8 cellular contexts compared by ENCODE assay signal in the genomic region with DNA sequence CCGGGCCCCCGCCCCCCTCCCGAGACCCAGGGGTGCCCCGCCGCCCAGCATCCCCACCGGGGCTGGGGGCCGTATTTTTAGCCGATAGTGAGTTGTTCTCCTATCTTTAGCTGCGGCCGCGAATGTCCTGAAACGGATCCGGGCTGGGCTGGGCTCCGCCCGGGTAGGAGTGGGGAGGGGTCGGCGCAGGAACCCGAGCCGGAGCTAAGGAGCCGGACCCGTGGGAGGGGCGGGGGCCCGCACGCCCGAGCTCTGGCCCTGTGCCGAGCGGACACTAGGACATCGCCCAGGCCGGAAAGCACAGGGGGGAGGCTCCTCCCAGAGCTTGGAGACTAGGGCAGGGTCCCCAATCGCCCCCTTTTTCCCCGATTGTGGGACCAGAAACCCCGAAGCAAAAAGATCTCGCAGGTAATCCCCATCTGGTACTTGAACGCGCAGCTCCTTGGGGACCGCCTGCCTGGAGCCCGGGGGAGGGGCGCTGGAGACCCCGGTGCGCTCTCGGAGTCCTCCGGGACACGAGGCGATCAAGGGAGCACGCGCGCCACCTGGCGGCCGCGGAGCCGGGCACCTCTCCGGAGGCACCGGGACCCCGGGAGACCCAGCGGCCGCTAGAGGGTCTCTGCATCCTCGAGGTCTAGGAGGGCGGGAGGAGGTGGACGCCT. TPM values are rescaled to one million over a fixed set of nuclear protein-coding genes. Genes with fewer than 3 reads are reported as not detected.
A peak's percentile ranks its signal among the peaks of the same experiment; 100 is the strongest.
DNase-seq lines count a peak whose midpoint lies in the region; ATAC-seq and TF ChIP-seq lines count a peak whose summit lies in the region.

No MANE protein-coding gene starts in this region.

- H3K27me3 ChIP-seq in HUES64 (ENCODE audit: insufficient read depth, low read length) (peaks cover 15% of the 10 kb centered on the region), Peyer's patch (no peaks in the 10 kb centered on the region), esophagus muscularis mucosa (no peaks in the 10 kb centered on the region)

- peak overlapping the region; percentile 74 for H3K4me3 ChIP-seq in HUES64 (ENCODE audit: low read length)
- peak overlapping the region; percentile 69 to 93 (median 76) for H3K4me3 ChIP-seq in Peyer's patch
- peak overlapping the region; percentile 87 to 100 (median 88) for H3K4me3 ChIP-seq in esophagus muscularis mucosa

- WGBS in HUES64 = under 1% methylated on average over 59 of the region's 59 CpGs
- WGBS in esophagus muscularis mucosa = 2% methylated on average over 35 of the region's 59 CpGs

- H3K27me3 Mint-ChIP-seq in activated T-cell treated with anti-CD3 and anti-CD28 coated beads, Interleukin-2, amount 50 U/mL, for 72 hours (ENCODE audit: low read depth) = peaks cover 21% of the 10 kb centered on the region

- H3K9me3 ChIP-seq in HUES64 (ENCODE audit: insufficient read depth, low read depth, low read length) (no peaks in the 10 kb centered on the region), Peyer's patch (no peaks in the 10 kb centered on the region), esophagus muscularis mucosa (no peaks in the 10 kb centered on the region)

- TF ChIP-seq POLR2A in Peyer's patch (IDR thresholded peaks at IDR 0.05) (peak in 1 of 2 donors; percentile 19), esophagus muscularis mucosa (IDR thresholded peaks at IDR 0.05; ENCODE audit: low read depth) (no peak)

- H3K4me3 Mint-ChIP-seq in activated T-cell treated with anti-CD3 and anti-CD28 coated beads, Interleukin-2, amount 50 U/mL, for 72 hours = peak overlapping the region; percentile 77 to 80

- no peak for TF ChIP-seq EP300 in esophagus muscularis mucosa (IDR thresholded peaks at IDR 0.05)

- peak overlapping the region; percentile 71 for H3K9ac ChIP-seq in HUES64 (ENCODE audit: low read depth, low read length)

- peak; percentile 96 for TF ChIP-seq CTCF in GM12872 (IDR thresholded peaks at IDR 0.05; ENCODE audit: insufficient read depth, low read depth, low read length)
- peak; percentile 92 to 98 (median 94) for TF ChIP-seq CTCF in Peyer's patch (IDR thresholded peaks at IDR 0.05)
- peak; percentile 94 to 98 (median 98) for TF ChIP-seq CTCF in esophagus muscularis mucosa (IDR thresholded peaks at IDR 0.05)

- H3K36me3 ChIP-seq in HUES64 (ENCODE audit: insufficient read depth, low read length) (peaks cover under 1% of the 10 kb centered on the region; the same call in 1 of the 2 replicates), Peyer's patch (no peaks in the 10 kb centered on the region), esophagus muscularis mucosa (peaks cover under 1 to 13% (median 10%) of the 10 kb centered on the region in 4 donors)

- DNase-seq in Peyer's patch (peak; percentile 73 to 92 (median 90)), esophagus muscularis mucosa (ENCODE audit: extremely low spot score) (peak; percentile 95), myocyte (ENCODE audit: low read depth) (peak; percentile 88)
- DNase-seq in activated T-cell treated with anti-CD3 and anti-CD28 coated beads, Interleukin-2, amount 50 U/mL, for 72 hours = peak; percentile 87 to 90
- DNase-seq in stimulated activated CD8-positive, alpha-beta memory T cell treated with anti-CD3 and anti-CD28 coated beads, Interleukin-7, amount 100 ng/mL, for 48 hours (ENCODE audit: extremely low read depth in 1 of 2, low read depth in 1 of 2) = peak; percentile 63

- no peaks in the 10 kb centered on the region for H3K9me3 Mint-ChIP-seq in activated T-cell treated with anti-CD3 and anti-CD28 coated beads, Interleukin-2, amount 50 U/mL, for 72 hours

- intact Hi-C loops in esophagus muscularis mucosa (cut with DNase I) = loop anchor here (2.0 kb wide), 1 partner anchor 25 kb away; no protein-coding TSS in a partner anchor

- H3K4me1 ChIP-seq in HUES64 (ENCODE audit: insufficient read depth, low read length) (peaks cover 21% of the 10 kb centered on the region; the same call in 1 of the 2 replicates), Peyer's patch (peaks cover 0 to 62% (median 8%) of the 10 kb centered on the region in 4 donors), esophagus muscularis mucosa (peaks cover 44 to 88% (median 86%) of the 10 kb centered on the region in 4 donors)

- ATAC-seq in activated T-cell treated with anti-CD3 and anti-CD28 coated beads, Interleukin-2, amount 50 U/mL, for 72 hours (replicated peaks in 1 of 2) = peak; percentile 72 to 75
- no peak for ATAC-seq in GM19455 (IDR thresholded peaks at IDR 0.05; ENCODE audit: unreplicated experiment)

- H3K27ac ChIP-seq in HUES64 (ENCODE audit: low read depth, low read length) (peak overlapping the region; percentile 51; the same call in 1 of the 2 replicates), Peyer's patch (peak overlapping the region; percentile 75 to 93 (median 85)), esophagus muscularis mucosa (replicated peaks in 1 of 4) (peak overlapping the region; percentile 95 to 97 (median 96))

- peaks cover 16% of the 10 kb centered on the region for H3K4me1 Mint-ChIP-seq in activated T-cell treated with anti-CD3 and anti-CD28 coated beads, Interleukin-2, amount 50 U/mL, for 72 hours (ENCODE audit: low read depth)

- no peak overlapping the region for H3K27ac Mint-ChIP-seq in activated T-cell treated with anti-CD3 and anti-CD28 coated beads, Interleukin-2, amount 50 U/mL, for 72 hours

- H3K36me3 Mint-ChIP-seq in activated T-cell treated with anti-CD3 and anti-CD28 coated beads, Interleukin-2, amount 50 U/mL, for 72 hours (ENCODE audit: insufficient read depth in 2 of 2) = no peaks in the 10 kb centered on the region

RNA-seq across cellular contexts. Expression of a gene that starts 0.7 kb away (rescaled TPM):
- 5.0 TPM for polyA plus RNA-seq in HUES64 (2013, experiment 1 of 2)
- 6.6 TPM for polyA plus RNA-seq in HUES64 (2013, experiment 2 of 2)
- total RNA-seq in Peyer's patch (10 to 100 TPM; 13.2 to 26.9 (median 24.7) TPM), esophagus muscularis mucosa (10 to 100 TPM; 39.9 to 90.1 (median 54.4) TPM), myocyte (45.1 and 47.2 TPM in 2 replicates)
- 1 to 10 TPM; 1.4 to 2.3 TPM for total RNA-seq in activated T-cell treated with anti-CD3 and anti-CD28 coated beads, Interleukin-2, amount 50 U/mL, for 72 hours
- 30.8 TPM for polyA plus RNA-seq in myocyte (2012)

RNA-seq across cellular contexts. Expression of a gene that starts 18.3 kb away (rescaled TPM):
- polyA plus RNA-seq in HUES64 (2013, experiment 1 of 2) = 57.5 TPM
- polyA plus RNA-seq in HUES64 (2013, experiment 2 of 2) = 54.6 TPM
- total RNA-seq in Peyer's patch = 10 to 100 TPM; 25.0 to 47.0 (median 39.5) TPM
- total RNA-seq in activated T-cell treated with anti-CD3 and anti-CD28 coated beads, Interleukin-2, amount 50 U/mL, for 72 hours = 100 to 1,000 TPM; 110 to 139 TPM
- total RNA-seq in esophagus muscularis mucosa = 10 to 100 TPM; 40.3 to 60.6 (median 52.9) TPM
- total RNA-seq in myocyte = 35.0 and 37.1 TPM in 2 replicates
- polyA plus RNA-seq in myocyte (2012) = 42.0 TPM

RNA-seq across cellular contexts. Expression of a gene that starts 39.2 kb away (rescaled TPM):
- 0.75 TPM for polyA plus RNA-seq in HUES64 (2013, experiment 1 of 2)
- polyA plus RNA-seq in HUES64 (2013, experiment 2 of 2) = 0.70 TPM
- 10 to 100 TPM in 1 of 4 donors, 1 to 10 TPM in 3; 3.3 to 11.7 (median 7.7) TPM for total RNA-seq in Peyer's patch
- total RNA-seq in activated T-cell treated with anti-CD3 and anti-CD28 coated beads, Interleukin-2, amount 50 U/mL, for 72 hours = 1 to 10 TPM; 1.3 to 1.8 TPM
- under 1 TPM in 1 of 4 donors, not detected in 3; 0.19 TPM for total RNA-seq in esophagus muscularis mucosa
- 0.72 and 0.73 TPM in 2 replicates for total RNA-seq in myocyte
- polyA plus RNA-seq in myocyte (2012) = 0.20 TPM

RNA-seq across cellular contexts. Expression of a gene that starts 53.6 kb away (rescaled TPM):
- 33.3 TPM for polyA plus RNA-seq in HUES64 (2013, experiment 1 of 2)
- 34.2 TPM for polyA plus RNA-seq in HUES64 (2013, experiment 2 of 2)
- total RNA-seq in Peyer's patch = 10 to 100 TPM in 2 of 4 donors, 1 to 10 TPM in 2; 6.8 to 25.6 (median 13.1) TPM
- 10 to 100 TPM; 54.2 to 67.0 TPM for total RNA-seq in activated T-cell treated with anti-CD3 and anti-CD28 coated beads, Interleukin-2, amount 50 U/mL, for 72 hours
- total RNA-seq in esophagus muscularis mucosa = 10 to 100 TPM; 14.7 to 26.6 (median 17.3) TPM
- total RNA-seq in myocyte = 3.2 and 4.5 TPM in 2 replicates
- polyA plus RNA-seq in myocyte (2012) = 9.6 TPM

Comparison
In these comparisons a context has a peak if more than half of its experiments do, and no peak if none do; other contexts are left out.
1. RNA of a gene that starts 0.7 kb away (total RNA-seq): 39.9 to 90.1 TPM in esophagus muscularis mucosa, 45.1 to 47.2 TPM in myocyte and 13.2 to 26.9 TPM in Peyer's patch; 1.4 to 2.3 TPM in activated T-cell treated with anti-CD3 and anti-CD28 coated beads, Interleukin-2, amount 50 U/mL, for 72 hours; every median in the first group is over 4 times any median in the second.
2. Peak in every context shown above with its lines, with median percentiles within 50 percentile points of each other: CTCF ChIP-seq, H3K27ac ChIP-seq, H3K4me3 ChIP-seq and DNase-seq.